1 cellular context compared by ENCODE assay signal in genomic region chr6:43723737-43724295, GRCh38.
TF ChIP-seq lines count a peak whose summit lies in the region.

No MANE protein-coding gene starts in this region.

TF ChIP-seq in HepG2, 621 proteins besides CTCF, POLR2A, EP300 and RAD21 (continued from another document and continues in another):
- TF ChIP-seq ZBTB39 (CRISPR knock-in tag; IDR thresholded peaks at IDR 0.05) (peak; percentile 71; the same call in 1 of the 2 replicates), GATAD1 (CRISPR knock-in tag; IDR thresholded peaks at IDR 0.05) (0 out of 2 replicates have a peak, but pooled peaks have one; percentile 28), FOXO1 (CRISPR knock-in tag; IDR thresholded peaks at IDR 0.05) (no peak), NFE2L1 (CRISPR knock-in tag; IDR thresholded peaks at IDR 0.05; ENCODE audit: borderline replicate concordance) (no peak), PCBP2 (optimal IDR thresholded peaks at IDR 0.05; ENCODE audit: low read depth, low read length, poor library complexity, severe bottlenecking) (peak; percentile 40), ZNF790 (CRISPR knock-in tag; IDR thresholded peaks at IDR 0.05; ENCODE audit: borderline replicate concordance) (no peak), ISX (CRISPR knock-in tag; conservative IDR thresholded peaks at IDR 0.05) (no peak), PAXIP1 (CRISPR knock-in tag; conservative IDR thresholded peaks at IDR 0.05) (no peak; the same call in 1 of the 2 replicates), RXRA (CRISPR knock-in tag; IDR thresholded peaks at IDR 0.05) (peak; percentile 60), ZNF609 (CRISPR knock-in tag; IDR thresholded peaks at IDR 0.05; ENCODE audit: borderline replicate concordance) (peak; percentile 28; the same call in 1 of the 2 replicates), ZFP91 (CRISPR knock-in tag; IDR thresholded peaks at IDR 0.05; ENCODE audit: borderline replicate concordance) (peak; percentile 53; the same call in 1 of the 2 replicates), HNF1A (IDR thresholded peaks at IDR 0.05; ENCODE audit: low read depth) (no peak), HNF1A (CRISPR knock-in tag; IDR thresholded peaks at IDR 0.05; ENCODE audit: borderline replicate concordance) (0 out of 2 replicates have a peak, but pooled peaks have one; percentile 15), ZNF543 (CRISPR knock-in tag; IDR thresholded peaks at IDR 0.05) (0 out of 2 replicates have a peak, but pooled peaks have one; percentile 46), SPEN (CRISPR knock-in tag; IDR thresholded peaks at IDR 0.05; ENCODE audit: low read depth) (peak; percentile 65; the same call in 1 of the 2 replicates), ZFP62 (CRISPR knock-in tag; IDR thresholded peaks at IDR 0.05) (0 out of 2 replicates have a peak, but pooled peaks have one; percentile 36), ZNF224 (CRISPR knock-in tag; IDR thresholded peaks at IDR 0.05) (no peak), KDM5B (CRISPR knock-in tag; IDR thresholded peaks at IDR 0.05; ENCODE audit: borderline replicate concordance) (peak; percentile 48; the same call in 1 of the 2 replicates), GZF1 (CRISPR knock-in tag; IDR thresholded peaks at IDR 0.05) (no peak), SOX13 (IDR thresholded peaks at IDR 0.05) (no peak), SOX13 (CRISPR knock-in tag; conservative IDR thresholded peaks at IDR 0.05 in 1 of 2, IDR thresholded peaks at IDR 0.05 in 1 of 2) (peak in 1 of 2 experiments; percentile 29; a peak in 1 of 4 replicates), ZNF687 (CRISPR knock-in tag; IDR thresholded peaks at IDR 0.05) (peak; percentile 58), HOXD1 (CRISPR knock-in tag; IDR thresholded peaks at IDR 0.05) (no peak), SNAPC5 (CRISPR knock-in tag; IDR thresholded peaks at IDR 0.05; ENCODE audit: borderline replicate concordance) (no peak), ATF2 (CRISPR knock-in tag; IDR thresholded peaks at IDR 0.05) (no peak), MTA3 (CRISPR knock-in tag; IDR thresholded peaks at IDR 0.05) (no peak), ZSCAN29 (CRISPR knock-in tag; conservative IDR thresholded peaks at IDR 0.05) (0 out of 2 replicates have a peak, but pooled peaks have one; percentile 42), ZNF350 (CRISPR knock-in tag; IDR thresholded peaks at IDR 0.05; ENCODE audit: borderline replicate concordance, low read depth) (no peak), ZNF775 (CRISPR knock-in tag; IDR thresholded peaks at IDR 0.05; ENCODE audit: borderline replicate concordance) (no peak)
